24 cellular contexts compared by ENCODE assay signal in genomic region chr7:16546921-16547505, GRCh38. TPM values are rescaled to one million over a fixed set of nuclear protein-coding genes. Genes with fewer than 3 reads are reported as not detected.
DNase-seq lines count a peak whose midpoint lies in the region; ATAC-seq, FAIRE-seq and TF ChIP-seq lines count a peak whose summit lies in the region.
"Had no signal": no experiment of that assay in that cellular context is flagged by ENCODE, and none has a peak within 500 bp of the region (broad histone marks: within the 10 kb centered on the region; RNA-seq: fewer than 3 reads in every experiment).

No MANE protein-coding gene starts in this region.

- TF ChIP-seq POLR2A in HepG2 (IDR thresholded peaks at IDR 0.05; ENCODE audit: insufficient read depth in 1 of 2, low read depth in 2 of 2, low read length in 2 of 2) = no peak

- H3K36me3 Mint-ChIP-seq in Caco-2 (ENCODE audit: insufficient read depth, unreplicated experiment) = no peaks in the 10 kb centered on the region
- H3K36me3 Mint-ChIP-seq in stimulated activated memory B cell treated with anti-CD40 and anti-IgM and Interleukin-4, amounts not matched to agents 10 μg/mL and 1 μg/mL and 100 μg/mL, for 72 hours = no peaks in the 10 kb centered on the region
- H3K36me3 Mint-ChIP-seq in activated CD8-positive, alpha-beta T cell treated with anti-CD3 and anti-CD28 coated beads, Interleukin-2, amount 10 ng/mL, durations not matched to agents 7 days and 5 days (ENCODE audit: low read depth) = no peaks in the 10 kb centered on the region

- no peaks in the 10 kb centered on the region for H3F3A ChIP-seq in PC-9 (ENCODE audit: insufficient read depth, low read depth)

- BruUV-seq in Caco-2 (replicated peaks; lab: Mats Ljungman, UMichigan) (no TSS peak), HepG2 (replicated peaks; lab: Mats Ljungman, UMichigan) (no TSS peak), PC-9 (replicated peaks; lab: Mats Ljungman, UMichigan) (no TSS peak)

- H3K4me2 ChIP-seq in HepG2 (ENCODE audit: low read depth, low read length) (no peak overlapping the region), PC-9 (no peak overlapping the region)
- H3K4me2 ChIP-seq: A549 had no signal

- DNase-seq in activated CD4-positive, CD25-positive, alpha-beta regulatory T cell (lab: John Stamatoyannopoulos, UW) = no peak
- DNase-seq in Caco-2 (no peak), HepG2 (ENCODE audit: low spot score) (no peak), PC-9 (no peak)
- DNase-seq in activated CD8-positive, alpha-beta T cell treated with anti-CD3 and anti-CD28 coated beads, Interleukin-2, amount 10 ng/mL, durations not matched to agents 7 days and 5 days = no peak
- DNase-seq: AML-193; CD4-positive, alpha-beta T cell; DMS153; DMS79; GDM1 had no signal

- no peaks in the 10 kb centered on the region for H4K20me1 ChIP-seq in HepG2 (ENCODE audit: insufficient read depth, low read length)
- H4K20me1 ChIP-seq in PC-9 (ENCODE audit: insufficient read depth) = no peaks in the 10 kb centered on the region

- POLR2A ChIA-PET in Caco-2 (lab: Charles Lee) = no interaction called here
- POLR2A ChIA-PET in HepG2 (lab: Yijun Ruan, JAX) = no interaction called here
- POLR2A ChIA-PET in PC-9 (lab: Charles Lee; ENCODE audit: unreplicated experiment) = no interaction called here
- POLR2A ChIA-PET in activated CD8-positive, alpha-beta T cell treated with anti-CD3 and anti-CD28 coated beads, Interleukin-2, amount 10 ng/mL, durations not matched to agents 7 days and 5 days (lab: Charles Lee) = interaction anchor here (0.6 kb wide), 1 partner anchor 122 kb away, joined by 3 read pairs; no protein-coding TSS in a partner anchor

- TF ChIP-seq CTCF in Caco-2 (IDR thresholded peaks at IDR 0.05; ENCODE audit: insufficient read depth in 1 of 2, low read depth in 1 of 2, low read length in 1 of 2, severe bottlenecking in 1 of 2, unreplicated experiment in 1 of 2) = no peak
- no peak for TF ChIP-seq CTCF in HepG2 (CRISPR knock-in tag; IDR thresholded peaks at IDR 0.05)
- no peak for TF ChIP-seq CTCF in PC-9 (conservative IDR thresholded peaks at IDR 0.05)

- CTCF ChIA-PET in Caco-2 (lab: Charles Lee) = no interaction called here
- CTCF ChIA-PET in HepG2 (lab: Yijun Ruan, JAX; ENCODE audit: low intra/inter-chr PET ratio, low total read pairs) = no interaction called here
- CTCF ChIA-PET in PC-9 (lab: Charles Lee) = no interaction called here
- CTCF ChIA-PET in activated CD8-positive, alpha-beta T cell treated with anti-CD3 and anti-CD28 coated beads, Interleukin-2, amount 10 ng/mL, durations not matched to agents 7 days and 5 days (lab: Charles Lee) = interaction anchor here (3.5 kb wide), 1 partner anchor 18 kb away, joined by 9 read pairs; no protein-coding TSS in a partner anchor

- H3K27ac ChIP-seq in HepG2 (ENCODE audit: extremely low read length, insufficient read depth, low read length) (no peak overlapping the region), PC-9 (no peak overlapping the region)
- H3K27ac ChIP-seq: 22Rv1, A549, C4-2B had no signal

- H3K4me3 ChIP-seq in Caco-2 (ENCODE audit: low read depth, low read length) = no peak overlapping the region
- no peak overlapping the region for H3K4me3 ChIP-seq in HepG2 (replicated peaks in 1 of 3; ENCODE audit: insufficient read depth in 1 of 3, low read depth in 2 of 3, low read length in 3 of 3)
- no peak overlapping the region for H3K4me3 ChIP-seq in PC-9
- H3K4me3 ChIP-seq: A549, HAP-1 had no signal

- H3K4me1 ChIP-seq in Caco-2 (peaks cover 29% of the 10 kb centered on the region), HepG2 (ENCODE audit: insufficient read depth, low read length) (0 out of 2 replicates have a peak, but pooled peaks cover 5% of the 10 kb centered on the region), PC-9 (replicated peaks; ENCODE audit: insufficient read depth) (no peaks in the 10 kb centered on the region)
- H3K4me1 ChIP-seq: A549 had no signal

- H3K9me3 ChIP-seq in Caco-2 = no peaks in the 10 kb centered on the region
- no peaks in the 10 kb centered on the region for H3K9me3 ChIP-seq in HepG2 (ENCODE audit: low read length)
- H3K9me3 ChIP-seq in PC-9 (ENCODE audit: insufficient read depth, low read depth) = no peaks in the 10 kb centered on the region
- H3K9me3 ChIP-seq: A549, HAP-1 had no signal

- H2AFZ ChIP-seq in HepG2 (ENCODE audit: low read length) (no peak overlapping the region), PC-9 (no peak overlapping the region)

- H3K9me2 ChIP-seq in PC-9 (ENCODE audit: insufficient read depth) = no peaks in the 10 kb centered on the region

- H3K9ac ChIP-seq in HepG2 (ENCODE audit: insufficient read depth, low read depth, low read length) = no peak overlapping the region

- peak overlapping the region; percentile 22 for H3K27ac Mint-ChIP-seq in Caco-2 (ENCODE audit: unreplicated experiment)
- H3K27ac Mint-ChIP-seq in stimulated activated memory B cell treated with anti-CD40 and anti-IgM and Interleukin-4, amounts not matched to agents 10 μg/mL and 1 μg/mL and 100 μg/mL, for 72 hours = no peak overlapping the region
- no peak overlapping the region for H3K27ac Mint-ChIP-seq in activated CD8-positive, alpha-beta T cell treated with anti-CD3 and anti-CD28 coated beads, Interleukin-2, amount 10 ng/mL, durations not matched to agents 7 days and 5 days
- H3K27ac Mint-ChIP-seq: CD4-positive, alpha-beta T cell had no signal

- no peak for TF ChIP-seq EP300 in HepG2 (IDR thresholded peaks at IDR 0.05; ENCODE audit: low read depth in 2 of 2, low read length in 2 of 2)
- no peak for TF ChIP-seq EP300 in HepG2 (CRISPR knock-in tag; IDR thresholded peaks at IDR 0.05; ENCODE audit: borderline replicate concordance)

- H3K79me2 ChIP-seq in HepG2 (ENCODE audit: insufficient read depth, low read length) (no peaks in the 10 kb centered on the region), PC-9 (ENCODE audit: low read depth) (no peaks in the 10 kb centered on the region)

- H3K36me3 ChIP-seq in Caco-2 (ENCODE audit: control insufficient read depth, insufficient read depth, low read length) (peaks cover 3% of the 10 kb centered on the region; the same call in 1 of the 2 replicates), HepG2 (replicated peaks in 1 of 2; ENCODE audit: control insufficient read depth in 1 of 2, insufficient read depth in 2 of 2, low read length in 2 of 2) (no peaks in the 10 kb centered on the region), PC-9 (ENCODE audit: low read depth) (no peaks in the 10 kb centered on the region)
- H3K36me3 ChIP-seq: HAP-1 had no signal

- no peaks in the 10 kb centered on the region for H3K27me3 Mint-ChIP-seq in Caco-2 (ENCODE audit: insufficient read depth, unreplicated experiment)
- H3K27me3 Mint-ChIP-seq in stimulated activated memory B cell treated with anti-CD40 and anti-IgM and Interleukin-4, amounts not matched to agents 10 μg/mL and 1 μg/mL and 100 μg/mL, for 72 hours = peaks cover 14% of the 10 kb centered on the region
- H3K27me3 Mint-ChIP-seq in activated CD8-positive, alpha-beta T cell treated with anti-CD3 and anti-CD28 coated beads, Interleukin-2, amount 10 ng/mL, durations not matched to agents 7 days and 5 days (ENCODE audit: low read depth) = peaks cover 3% of the 10 kb centered on the region

- TF ChIP-seq RAD21 in HepG2 (CRISPR knock-in tag; IDR thresholded peaks at IDR 0.05) = no peak

- H3K4me3 Mint-ChIP-seq in Caco-2 (ENCODE audit: unreplicated experiment) = no peak overlapping the region
- no peak overlapping the region for H3K4me3 Mint-ChIP-seq in stimulated activated memory B cell treated with anti-CD40 and anti-IgM and Interleukin-4, amounts not matched to agents 10 μg/mL and 1 μg/mL and 100 μg/mL, for 72 hours
- H3K4me3 Mint-ChIP-seq in activated CD8-positive, alpha-beta T cell treated with anti-CD3 and anti-CD28 coated beads, Interleukin-2, amount 10 ng/mL, durations not matched to agents 7 days and 5 days = no peak overlapping the region
- H3K4me3 Mint-ChIP-seq: CD4-positive, alpha-beta T cell had no signal

- H3K9me3 Mint-ChIP-seq in Caco-2 (ENCODE audit: unreplicated experiment) = no peaks in the 10 kb centered on the region
- peaks cover under 1% of the 10 kb centered on the region for H3K9me3 Mint-ChIP-seq in stimulated activated memory B cell treated with anti-CD40 and anti-IgM and Interleukin-4, amounts not matched to agents 10 μg/mL and 1 μg/mL and 100 μg/mL, for 72 hours
- no peaks in the 10 kb centered on the region for H3K9me3 Mint-ChIP-seq in activated CD8-positive, alpha-beta T cell treated with anti-CD3 and anti-CD28 coated beads, Interleukin-2, amount 10 ng/mL, durations not matched to agents 7 days and 5 days (ENCODE audit: insufficient read depth)
- H3K9me3 Mint-ChIP-seq: CD4-positive, alpha-beta T cell had no signal

- WGBS in HepG2 (ENCODE audit: low lambda C conversion rate) = 0% methylated on average over 2 of the region's 7 CpGs

- H3K4me1 Mint-ChIP-seq in Caco-2 (ENCODE audit: low read depth, unreplicated experiment) = peaks cover 25% of the 10 kb centered on the region
- no peaks in the 10 kb centered on the region for H3K4me1 Mint-ChIP-seq in stimulated activated memory B cell treated with anti-CD40 and anti-IgM and Interleukin-4, amounts not matched to agents 10 μg/mL and 1 μg/mL and 100 μg/mL, for 72 hours
- H3K4me1 Mint-ChIP-seq in activated CD8-positive, alpha-beta T cell treated with anti-CD3 and anti-CD28 coated beads, Interleukin-2, amount 10 ng/mL, durations not matched to agents 7 days and 5 days (ENCODE audit: low read depth) = no peaks in the 10 kb centered on the region

- H3K27me3 ChIP-seq in Caco-2 (replicated peaks; ENCODE audit: control insufficient read depth, insufficient read depth, low read length) (no peaks in the 10 kb centered on the region), HepG2 (ENCODE audit: control insufficient read depth in 1 of 2, insufficient read depth in 2 of 2, low read length in 2 of 2) (no peaks in the 10 kb centered on the region), PC-9 (ENCODE audit: insufficient read depth, low read depth) (no peaks in the 10 kb centered on the region)

- ATAC-seq in activated CD4-positive, CD25-positive, alpha-beta regulatory T cell treated with anti-CD3 and anti-CD28 coated beads, Interleukin-2, amount 50 U/mL, for 24 hours = peak; percentile 20 to 25
- peak; percentile 32; the same call in 2 of the 3 replicates for ATAC-seq in HepG2
- ATAC-seq in stimulated activated memory B cell treated with anti-CD40 and anti-IgM and Interleukin-4, amounts not matched to agents 10 μg/mL and 1 μg/mL and 100 μg/mL, for 72 hours = peak; percentile 52
- no peak for ATAC-seq in activated CD8-positive, alpha-beta T cell treated with anti-CD3 and anti-CD28 coated beads, Interleukin-2, amount 10 ng/mL, durations not matched to agents 7 days and 5 days
- no peak for ATAC-seq in GM18909 (IDR thresholded peaks at IDR 0.05; ENCODE audit: poor library complexity, unreplicated experiment)
- ATAC-seq: A549 had no signal

- in situ Hi-C loops in HepG2 (cut with HindIII; ENCODE audit: extremely low pct_ligation_motif_present, low pct_unique_long_range_greater_than_20kb) = no loop called here

- intact Hi-C loops in Caco-2 (cut with micrococcal nuclease; ENCODE audit: unreplicated experiment) = no loop called here
- intact Hi-C loops in HepG2 (cut with micrococcal nuclease; ENCODE audit: unreplicated experiment) = no loop called here
- intact Hi-C loops in PC-9 (cut with micrococcal nuclease; ENCODE audit: unreplicated experiment) = no loop called here

- no peak for FAIRE-seq in HepG2 (lab: Jason Lieb, UNC)
- FAIRE-seq: A549, GM12892, GM18507, GM19239 had no signal

RNA-seq across cellular contexts. Expression of gene LRRC72, which starts 20.4 kb away (rescaled TPM):
- total RNA-seq in Caco-2 (2022) (not detected in 2 replicates), HepG2 (2016; rRNA removed; fragmentation: Illumina TruSeq; extraction: Trizol) (not detected in 2 replicates), PC-9 (2021) (not detected in 2 replicates)
- not detected in 2 replicates for total RNA-seq in HepG2 (2016; cell fraction: cytosol; rRNA removed; fragmentation: Illumina TruSeq; extraction: Trizol; ENCODE audit: low read depth)
- not detected in 2 replicates for total RNA-seq in HepG2 (2016; cell fraction: insoluble cytoplasmic fraction; rRNA removed; fragmentation: Illumina TruSeq; extraction: Trizol)
- total RNA-seq in HepG2 (2016; cell fraction: membrane; rRNA removed; fragmentation: Illumina TruSeq; extraction: Trizol) = not detected in 2 replicates
- not detected in 2 replicates for total RNA-seq in HepG2 (2016; cell fraction: nucleus; rRNA removed; fragmentation: Illumina TruSeq; extraction: Trizol)
- not detected in 2 replicates for polyA plus RNA-seq in HepG2 (2011; rRNA removed)
- not detected in 2 replicates for polyA plus RNA-seq in HepG2 (2011; cell fraction: cytosol; rRNA removed)
- polyA plus RNA-seq in HepG2 (2011; cell fraction: nucleus; rRNA removed) = not detected in 2 replicates
- polyA plus RNA-seq in HepG2 (2012) = not detected in 2 replicates
- not detected in 2 replicates for polyA plus RNA-seq in HepG2 (2016; cell fraction: cytosol; fragmentation: Illumina TruSeq; extraction: Trizol; ENCODE audit: low read depth)
- not detected in 2 replicates for polyA plus RNA-seq in HepG2 (2016; cell fraction: insoluble cytoplasmic fraction; fragmentation: Illumina TruSeq; extraction: Trizol; ENCODE audit: low read depth)
- not detected in 2 replicates for polyA plus RNA-seq in HepG2 (2016; cell fraction: membrane; fragmentation: Illumina TruSeq; extraction: Trizol; ENCODE audit: low read depth)
- polyA plus RNA-seq in HepG2 (2016; cell fraction: nucleus; fragmentation: Illumina TruSeq; extraction: Trizol; ENCODE audit: insufficient read depth, low read depth) = not detected in 2 replicates
- polyA minus RNA-seq in HepG2 (2011; rRNA and poly(A)+ RNA removed; ENCODE audit: low replicate concordance) = not detected in 2 replicates
- not detected in 2 replicates for polyA minus RNA-seq in HepG2 (2011; cell fraction: cytosol; rRNA and poly(A)+ RNA removed)
- polyA minus RNA-seq in HepG2 (2011; cell fraction: nucleus; rRNA and poly(A)+ RNA removed) = not detected in 2 replicates
- not detected for total RNA-seq in activated CD8-positive, alpha-beta T cell treated with anti-CD3 and anti-CD28 coated beads, Interleukin-2, amount 10 ng/mL, durations not matched to agents 7 days and 5 days
- total RNA-seq: CD4-positive, alpha-beta T cell; Daoy; H4; HT-29 had no signal
- polyA plus RNA-seq: A549, BJ had no signal

Comparison
In these comparisons a context has a peak if more than half of its experiments do, and no peak if none do; other contexts are left out.
1. ATAC-seq: peak in activated CD4-positive, CD25-positive, alpha-beta regulatory T cell treated with anti-CD3 and anti-CD28 coated beads, Interleukin-2, amount 50 U/mL, for 24 hours (2 of 2), HepG2 (single experiment) and stimulated activated memory B cell treated with anti-CD40 and anti-IgM and Interleukin-4, amounts not matched to agents 10 μg/mL and 1 μg/mL and 100 μg/mL, for 72 hours (single experiment); none in activated CD8-positive, alpha-beta T cell treated with anti-CD3 and anti-CD28 coated beads, Interleukin-2, amount 10 ng/mL, durations not matched to agents 7 days and 5 days (single experiment) and GM18909 (single experiment).